Comparison of ENCODE assay signal across 1 cellular context in the genomic region with DNA sequence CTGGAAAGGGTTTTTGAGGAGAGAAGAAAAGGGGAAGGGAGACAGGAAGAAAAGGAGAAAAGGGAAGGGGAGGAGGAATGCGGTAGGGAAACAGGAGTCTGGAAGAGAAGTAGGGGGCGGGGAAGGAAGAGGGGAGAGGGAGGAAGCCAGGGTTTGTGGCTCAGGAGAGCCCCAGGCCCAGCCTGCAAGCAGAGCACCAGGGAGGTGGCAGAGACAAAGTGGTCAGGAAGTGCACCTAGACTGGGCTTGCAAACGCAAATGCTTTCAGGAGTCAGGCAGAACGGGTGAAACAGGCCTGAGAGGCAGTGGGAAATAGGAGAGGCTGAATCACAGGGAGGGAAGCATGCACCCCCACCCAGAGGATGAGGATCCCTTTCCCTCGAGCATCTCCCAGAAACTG.
TF ChIP-seq lines count a peak whose summit lies in the region.

No MANE protein-coding gene starts in this region.

TF ChIP-seq in IMR-90, 13 proteins besides CTCF, POLR2A, EP300 and RAD21:
- TF ChIP-seq FOS (IDR thresholded peaks at IDR 0.05; ENCODE audit: low read depth, low read length) (no peak), MAZ (IDR thresholded peaks at IDR 0.05; ENCODE audit: borderline replicate concordance, low read depth, low read length) (no peak), BHLHE40 (IDR thresholded peaks at IDR 0.05; ENCODE audit: low read depth, low read length) (no peak)
- TF ChIP-seq, protein P1, sequence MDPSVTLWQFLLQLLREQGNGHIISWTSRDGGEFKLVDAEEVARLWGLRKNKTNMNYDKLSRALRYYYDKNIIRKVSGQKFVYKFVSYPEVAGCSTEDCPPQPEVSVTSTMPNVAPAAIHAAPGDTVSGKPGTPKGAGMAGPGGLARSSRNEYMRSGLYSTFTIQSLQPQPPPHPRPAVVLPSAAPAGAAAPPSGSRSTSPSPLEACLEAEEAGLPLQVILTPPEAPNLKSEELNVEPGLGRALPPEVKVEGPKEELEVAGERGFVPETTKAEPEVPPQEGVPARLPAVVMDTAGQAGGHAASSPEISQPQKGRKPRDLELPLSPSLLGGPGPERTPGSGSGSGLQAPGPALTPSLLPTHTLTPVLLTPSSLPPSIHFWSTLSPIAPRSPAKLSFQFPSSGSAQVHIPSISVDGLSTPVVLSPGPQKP (IDR thresholded peaks at IDR 0.05; ENCODE audit: borderline replicate concordance, low read depth, low read length) = no peak
- TF ChIP-seq, protein P2, sequence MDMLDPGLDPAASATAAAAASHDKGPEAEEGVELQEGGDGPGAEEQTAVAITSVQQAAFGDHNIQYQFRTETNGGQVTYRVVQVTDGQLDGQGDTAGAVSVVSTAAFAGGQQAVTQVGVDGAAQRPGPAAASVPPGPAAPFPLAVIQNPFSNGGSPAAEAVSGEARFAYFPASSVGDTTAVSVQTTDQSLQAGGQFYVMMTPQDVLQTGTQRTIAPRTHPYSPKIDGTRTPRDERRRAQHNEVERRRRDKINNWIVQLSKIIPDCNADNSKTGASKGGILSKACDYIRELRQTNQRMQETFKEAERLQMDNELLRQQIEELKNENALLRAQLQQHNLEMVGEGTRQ (IDR thresholded peaks at IDR 0.05; ENCODE audit: low read depth, low read length) = no peak
